In the genomic region with DNA sequence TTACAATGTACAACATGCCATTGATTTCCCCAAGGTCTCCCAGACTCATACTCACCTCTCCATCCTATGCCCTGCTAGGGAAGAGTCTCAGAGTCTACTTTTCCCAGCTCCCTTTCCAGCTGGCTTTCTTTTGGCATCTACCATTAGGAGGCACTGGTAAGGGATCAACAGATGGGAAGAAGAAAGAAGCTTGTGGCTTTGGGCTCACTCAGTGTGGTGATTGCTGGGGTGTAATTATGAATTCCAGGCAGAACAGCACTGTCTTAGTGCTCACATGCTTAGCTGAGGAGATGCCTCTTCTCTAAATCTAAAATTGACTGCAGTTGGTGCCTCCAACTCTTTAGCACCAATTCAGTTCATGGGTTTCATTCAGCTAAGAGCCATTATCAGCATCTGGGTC, we compare ENCODE assay signal across 18 cellular contexts.
"Had no signal": no experiment of that assay in that cellular context is flagged by ENCODE, and none has a peak within 500 bp of the region (broad histone marks: within the 10 kb centered on the region; RNA-seq: fewer than 3 reads in every experiment).

No MANE protein-coding gene starts in this region.

- H3K9me3 ChIP-seq: colonic mucosa, esophagus muscularis mucosa, gastrocnemius medialis, heart right ventricle, left lung, lower lobe of right lung, mucosa of descending colon had no signal

- ATAC-seq: gastrocnemius medialis, heart right ventricle, left cardiac atrium, left lung, left ventricle myocardium superior, lower lobe of right lung, mucosa of descending colon had no signal

- H3K4me1 ChIP-seq: colonic mucosa, esophagus muscularis mucosa, gastrocnemius medialis, heart right ventricle, left lung, lower lobe of right lung had no signal

- H3K27me3 ChIP-seq: colonic mucosa, esophagus muscularis mucosa, gastrocnemius medialis, left lung had no signal

- DNase-seq: colonic mucosa; cortex of kidney; effector CD8-positive, alpha-beta T cell; foreskin fibroblast; foreskin melanocyte; gastrocnemius medialis; glutamatergic neuron; head of caudate nucleus; heart right ventricle; hippocampal formation; left cardiac atrium; left lung; left ventricle myocardium superior; lower lobe of right lung; mesenchymal stem cell; mucosa of descending colon; naive B cell had no signal

- H3K36me3 ChIP-seq: colonic mucosa, esophagus muscularis mucosa, gastrocnemius medialis, heart right ventricle, left lung, lower lobe of right lung had no signal

- H3K27ac ChIP-seq: colonic mucosa, esophagus muscularis mucosa, gastrocnemius medialis, heart right ventricle, left lung, lower lobe of right lung had no signal

- H3K4me3 ChIP-seq: colonic mucosa, esophagus muscularis mucosa, gastrocnemius medialis, heart right ventricle, left lung, lower lobe of right lung, mucosa of descending colon had no signal
